ENCODE assay signal across 1 cellular context in genomic region chr2:111122631-111123421, GRCh38.
TF ChIP-seq lines count a peak whose summit lies in the region.

No MANE protein-coding gene starts in this region.

TF ChIP-seq in K562, 482 proteins besides CTCF, POLR2A, EP300 and RAD21 (continued from another document):
- peak; percentile 31; the same call in 1 of the 2 replicates for TF ChIP-seq TOE1 (IDR thresholded peaks at IDR 0.05; ENCODE audit: borderline replicate concordance)
- TF ChIP-seq TOE1 (CRISPR knock-in tag; IDR thresholded peaks at IDR 0.05; ENCODE audit: borderline replicate concordance, low read depth), result no peak
- TF ChIP-seq FOXK2 (conservative IDR thresholded peaks at IDR 0.05 in 1 of 2, IDR thresholded peaks at IDR 0.05 in 1 of 2; ENCODE audit: low read depth in 2 of 2), result no peak
- no peak for TF ChIP-seq GABPA (tag; conservative IDR thresholded peaks at IDR 0.05; ENCODE audit: low read depth)
- TF ChIP-seq PRPF4 (IDR thresholded peaks at IDR 0.05; ENCODE audit: insufficient read depth, low read depth, low read length, poor library complexity, severe bottlenecking), result no peak
- TF ChIP-seq NCOA6 (IDR thresholded peaks at IDR 0.05), result no peak
- TF ChIP-seq TFE3 (CRISPR knock-in tag; IDR thresholded peaks at IDR 0.05), result no peak
- no peak for TF ChIP-seq ARID1B (IDR thresholded peaks at IDR 0.05)
- peak; percentile 56; the same call in 1 of the 2 replicates for TF ChIP-seq SIN3B (IDR thresholded peaks at IDR 0.05; ENCODE audit: low read depth)
- TF ChIP-seq KLF6 (CRISPR knock-in tag; IDR thresholded peaks at IDR 0.05; ENCODE audit: borderline replicate concordance), result no peak
- no peak for TF ChIP-seq SNAPC5 (CRISPR knock-in tag; IDR thresholded peaks at IDR 0.05)
- no peak for TF ChIP-seq THAP12 (CRISPR knock-in tag; IDR thresholded peaks at IDR 0.05)
- no peak for TF ChIP-seq MECOM (CRISPR knock-in tag; IDR thresholded peaks at IDR 0.05)
- no peak for TF ChIP-seq JUN (IDR thresholded peaks at IDR 0.05; ENCODE audit: borderline replicate concordance, low read depth, low read length)
- TF ChIP-seq JUN (CRISPR knock-in tag; IDR thresholded peaks at IDR 0.05; ENCODE audit: borderline replicate concordance), result peak; percentile 76
- TF ChIP-seq ZBTB33 (CRISPR knock-in tag; IDR thresholded peaks at IDR 0.05), result no peak
- TF ChIP-seq HDAC1 (IDR thresholded peaks at IDR 0.05), result no peak; a peak in 1 of 4 replicates
- TF ChIP-seq TARDBP (IDR thresholded peaks at IDR 0.05), result no peak
- TF ChIP-seq GTF2A2 (tag; IDR thresholded peaks at IDR 0.05), result no peak
- TF ChIP-seq ZNF121 (CRISPR knock-in tag; conservative IDR thresholded peaks at IDR 0.05), result no peak
- no peak for TF ChIP-seq E4F1 (CRISPR knock-in tag; IDR thresholded peaks at IDR 0.05; ENCODE audit: borderline replicate concordance)
- TF ChIP-seq SMARCB1 (IDR thresholded peaks at IDR 0.05; ENCODE audit: insufficient read length, low read depth), result no peak
- peak; percentile 8 for TF ChIP-seq HMGN3 (IDR thresholded peaks at IDR 0.05; ENCODE audit: borderline replicate concordance, extremely low read depth, insufficient read length, low read depth, low read length)
- peak; percentile 71 for TF ChIP-seq RBBP5 (IDR thresholded peaks at IDR 0.05; ENCODE audit: borderline replicate concordance, insufficient read depth, low read length, poor library complexity, severe bottlenecking)
- peak; percentile 6; the same call in 1 of the 2 replicates for TF ChIP-seq GATAD2B (IDR thresholded peaks at IDR 0.05; ENCODE audit: borderline replicate concordance)
- no peak for TF ChIP-seq RCOR1 (IDR thresholded peaks at IDR 0.05; ENCODE audit: borderline replicate concordance in 1 of 2, low read depth in 2 of 2, low read length in 2 of 2)
TF ChIP-seq in K562: peak in this region for 61.
